ENCODE assay signal across 8 cellular contexts in the genomic region with DNA sequence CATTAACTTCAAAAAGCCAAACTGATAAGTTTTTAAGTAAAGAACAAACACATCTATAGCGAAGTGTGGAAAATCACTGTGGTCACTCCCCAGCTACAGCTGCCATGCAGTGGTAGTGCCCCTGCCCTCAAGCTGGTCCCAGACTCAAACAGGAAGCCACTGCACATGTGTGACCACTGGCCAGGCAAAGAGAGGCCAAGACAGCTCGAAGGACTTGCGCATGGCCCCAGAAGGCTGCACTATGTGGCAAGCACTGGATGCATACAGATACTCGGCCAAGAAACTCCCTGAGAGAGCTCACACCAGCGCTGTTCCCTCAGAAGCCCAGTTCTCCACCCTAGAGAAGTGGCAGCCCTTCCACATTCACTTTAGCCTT.
DNase-seq lines count a peak whose midpoint lies in the region; TF ChIP-seq lines count a peak whose summit lies in the region.

No MANE protein-coding gene starts in this region.

- H3K36me3 ChIP-seq in left ventricle myocardium inferior (no peaks in the 10 kb centered on the region), smooth muscle cell (ENCODE audit: low read depth) (no peaks in the 10 kb centered on the region)

- intact Hi-C loops in left ventricle myocardium inferior (cut with micrococcal nuclease), result no loop called here

- peaks cover 11% of the 10 kb centered on the region for H3F3A ChIP-seq in smooth muscle cell (ENCODE audit: low read depth)

- no peak overlapping the region for H3K4me3 ChIP-seq in left ventricle myocardium inferior
- H3K4me3 ChIP-seq in smooth muscle cell, result no peak overlapping the region

- DNase-seq in T-helper 2 cell treated with Interferon-gamma antibody and Interleukin-4, amounts not matched to agents 5 μg/mL and 100 μg/mL, for 36 hours (ENCODE audit: low spot score), result no peak
- no peak for DNase-seq in T-helper 2 cell
- peak; percentile 33 for DNase-seq in left ventricle myocardium inferior
- DNase-seq in smooth muscle cell (lab: John Stamatoyannopoulos, UW; ENCODE audit: unreplicated experiment), result no peak
- no peak for DNase-seq in islet precursor cell
- no peak for DNase-seq in HPDE6-E6E7 (ENCODE audit: extremely low spot score)
- DNase-seq in ecto neural progenitor cell (ENCODE audit: low spot score), result no peak

- H3K79me2 ChIP-seq in smooth muscle cell (ENCODE audit: low read depth), result peaks cover 100% of the 10 kb centered on the region

- no peaks in the 10 kb centered on the region for H3K9me3 Mint-ChIP-seq in T-helper 2 cell treated with Interferon-gamma antibody and Interleukin-4, amounts not matched to agents 5 μg/mL and 100 μg/mL, for 36 hours
- no peaks in the 10 kb centered on the region for H3K9me3 Mint-ChIP-seq in activated naive CD8-positive, alpha-beta T cell (ENCODE audit: low read depth)

- no peaks in the 10 kb centered on the region for H3K9me3 ChIP-seq in left ventricle myocardium inferior (replicated peaks)
- no peaks in the 10 kb centered on the region for H3K9me3 ChIP-seq in smooth muscle cell (replicated peaks; ENCODE audit: low read depth)

- peak overlapping the region; percentile 69 for H3K4me3 Mint-ChIP-seq in T-helper 2 cell treated with Interferon-gamma antibody and Interleukin-4, amounts not matched to agents 5 μg/mL and 100 μg/mL, for 36 hours
- H3K4me3 Mint-ChIP-seq in activated naive CD8-positive, alpha-beta T cell, result peak overlapping the region; percentile 68

- peak overlapping the region; percentile 66 for H3K9ac ChIP-seq in smooth muscle cell (ENCODE audit: low read depth)

- peaks cover 100% of the 10 kb centered on the region for H4K20me1 ChIP-seq in smooth muscle cell (ENCODE audit: low read depth)

- 87% methylated on average over 5 of the region's 5 CpGs for WGBS in smooth muscle cell (ENCODE audit: low lambda C conversion rate)

- peaks cover 76% of the 10 kb centered on the region for H3K4me1 Mint-ChIP-seq in T-helper 2 cell treated with Interferon-gamma antibody and Interleukin-4, amounts not matched to agents 5 μg/mL and 100 μg/mL, for 36 hours (ENCODE audit: low read depth)
- H3K4me1 Mint-ChIP-seq in activated naive CD8-positive, alpha-beta T cell (ENCODE audit: low read depth), result peaks cover 88% of the 10 kb centered on the region

- peaks cover 8% of the 10 kb centered on the region for H3K36me3 Mint-ChIP-seq in T-helper 2 cell treated with Interferon-gamma antibody and Interleukin-4, amounts not matched to agents 5 μg/mL and 100 μg/mL, for 36 hours (ENCODE audit: low read depth)
- H3K36me3 Mint-ChIP-seq in activated naive CD8-positive, alpha-beta T cell, result no peaks in the 10 kb centered on the region

- H3K27me3 ChIP-seq in left ventricle myocardium inferior (ENCODE audit: low read depth) (no peaks in the 10 kb centered on the region), smooth muscle cell (ENCODE audit: low read depth) (no peaks in the 10 kb centered on the region)

- H3K4me2 ChIP-seq in smooth muscle cell, result no peak overlapping the region

- H3K4me1 ChIP-seq in left ventricle myocardium inferior (peaks cover 98% of the 10 kb centered on the region), smooth muscle cell (ENCODE audit: low read depth) (peaks cover 48% of the 10 kb centered on the region)

- no peak for TF ChIP-seq CTCF in left ventricle myocardium inferior (IDR thresholded peaks at IDR 0.05; ENCODE audit: borderline replicate concordance)
- TF ChIP-seq CTCF in smooth muscle cell (IDR thresholded peaks at IDR 0.05; ENCODE audit: borderline replicate concordance, insufficient read depth, poor library complexity, severe bottlenecking), result no peak

- peak overlapping the region; percentile 31 for H3K27ac ChIP-seq in left ventricle myocardium inferior (replicated peaks)
- peak overlapping the region; percentile 88 for H3K27ac ChIP-seq in smooth muscle cell (ENCODE audit: low read depth)

- no peaks in the 10 kb centered on the region for H3K27me3 Mint-ChIP-seq in T-helper 2 cell treated with Interferon-gamma antibody and Interleukin-4, amounts not matched to agents 5 μg/mL and 100 μg/mL, for 36 hours (ENCODE audit: low read depth)
- H3K27me3 Mint-ChIP-seq in activated naive CD8-positive, alpha-beta T cell, result no peaks in the 10 kb centered on the region

- peak overlapping the region; percentile 81 for H3K27ac Mint-ChIP-seq in T-helper 2 cell treated with Interferon-gamma antibody and Interleukin-4, amounts not matched to agents 5 μg/mL and 100 μg/mL, for 36 hours
- H3K27ac Mint-ChIP-seq in activated naive CD8-positive, alpha-beta T cell, result peak overlapping the region; percentile 90

- H2AFZ ChIP-seq in smooth muscle cell (ENCODE audit: low read depth), result no peak overlapping the region
